ENCODE assay signal across 15 cellular contexts in genomic region chr14:95664546-95664945, GRCh38. TPM values are rescaled to one million over a fixed set of nuclear protein-coding genes. Genes with fewer than 3 reads are reported as not detected.
A peak's percentile ranks its signal among the peaks of the same experiment; 100 is the strongest.
DNase-seq lines count a peak whose midpoint lies in the region; ATAC-seq and TF ChIP-seq lines count a peak whose summit lies in the region.
"Had no signal": no experiment of that assay in that cellular context is flagged by ENCODE, and none has a peak within 500 bp of the region (broad histone marks: within the 10 kb centered on the region; RNA-seq: fewer than 3 reads in every experiment).

No MANE protein-coding gene starts in this region.

- peaks cover 6% of the 10 kb centered on the region for H3K79me2 ChIP-seq in trophoblast cell (ENCODE audit: control insufficient read depth, insufficient read depth, low read length, poor library complexity)

- peak overlapping the region; percentile 24 for H2BK5ac ChIP-seq in trophoblast cell (ENCODE audit: low read depth, low read length, poor library complexity)

- H3K9ac ChIP-seq in trophoblast cell (ENCODE audit: low read length) (no peak overlapping the region), endodermal cell (ENCODE audit: extremely low read depth, low read length, poor library complexity, severe bottlenecking) (no peak overlapping the region)

- WGBS in trophoblast cell (ENCODE audit: extremely low coverage, insufficient coverage, insufficient read length): no CpG with 5 or more reads among the region's 8 CpGs
- WGBS in endodermal cell (ENCODE audit: insufficient coverage in 1 of 2, insufficient read length in 1 of 2), 2 experiments: 94 to 95% methylated on average over 7 to 8 of the region's 8 CpGs

- H3K4me3 ChIP-seq in trophoblast cell (ENCODE audit: low read depth, low read length) (no peak overlapping the region), endodermal cell (ENCODE audit: low read length) (no peak overlapping the region)

- H3K4ac ChIP-seq in trophoblast cell (ENCODE audit: low read depth, low read length): no peak overlapping the region

- H3K4me2 ChIP-seq in trophoblast cell (ENCODE audit: low read length): no peak overlapping the region

- ATAC-seq in HG02852 (IDR thresholded peaks at IDR 0.05; ENCODE audit: unreplicated experiment): peak; percentile 31

- no peak overlapping the region for H4K8ac ChIP-seq in trophoblast cell (ENCODE audit: low read depth, low read length)

- no peaks in the 10 kb centered on the region for H3K9me3 ChIP-seq in trophoblast cell (ENCODE audit: insufficient read depth, low read depth, low read length)
- H3K9me3 ChIP-seq in endodermal cell (ENCODE audit: control insufficient read depth, low read length): no peaks in the 10 kb centered on the region

- peaks cover 26% of the 10 kb centered on the region for H3K79me1 ChIP-seq in trophoblast cell (ENCODE audit: low read length)

- H3K4me3 Mint-ChIP-seq in endodermal cell: no peak overlapping the region

- peak overlapping the region; percentile 82 for H2BK12ac ChIP-seq in trophoblast cell (ENCODE audit: low read length)

- H2BK120ac ChIP-seq in trophoblast cell (ENCODE audit: insufficient read depth, low read length, poor library complexity): peak overlapping the region; percentile 58

- no peak overlapping the region for H3K27ac Mint-ChIP-seq in endodermal cell

- peaks cover 43% of the 10 kb centered on the region for H3K4me1 Mint-ChIP-seq in endodermal cell

- H2AK5ac ChIP-seq in trophoblast cell (ENCODE audit: low read length): peak overlapping the region; percentile 35

- H3K14ac ChIP-seq in trophoblast cell (ENCODE audit: low read length): peak overlapping the region; percentile 45

- no peak overlapping the region for H3K23ac ChIP-seq in trophoblast cell (ENCODE audit: low read length)

- H3K27ac ChIP-seq in trophoblast cell (ENCODE audit: low read depth, low read length) (no peak overlapping the region), endodermal cell (ENCODE audit: low read depth, low read length) (no peak overlapping the region)
- H3K27ac ChIP-seq: 22Rv1, RWPE1 had no signal

- H4K91ac ChIP-seq in trophoblast cell (ENCODE audit: low read depth, low read length): peak overlapping the region; percentile 65

- H4K12ac ChIP-seq in trophoblast cell (ENCODE audit: low read depth, low read length): peak overlapping the region; percentile 16

- peak in 2 of 3 experiments; percentile 46 to 68 for DNase-seq in NCI-H1417 (lab: John Stamatoyannopoulos, UW)
- no peak for DNase-seq in NCI-H1417 treated with DMSO at 0.1 percent for 48 hours (lab: John Stamatoyannopoulos, UW)
- peak; percentile 61 for DNase-seq in NCI-H2107 treated with DMSO at 0.1 percent for 48 hours (lab: John Stamatoyannopoulos, UW; ENCODE audit: unreplicated experiment)
- no peak for DNase-seq in trophoblast cell
- DNase-seq in endodermal cell: no peak
- DNase-seq in NCI-H187 treated with DMSO at 0.1 percent for 48 hours (lab: John Stamatoyannopoulos, UW): no peak
- no peak for DNase-seq in AG20443 (ENCODE audit: low spot score)
- DNase-seq: aorta; stimulated activated CD4-positive, alpha-beta T cell treated with anti-CD3 and anti-CD28 coated beads, Interleukin-15, amount 100 ng/mL, for 24 hours had no signal

- H3K36me3 ChIP-seq in trophoblast cell (ENCODE audit: control insufficient read depth in 1 of 2, insufficient read depth in 2 of 2, low read length in 2 of 2) (no peaks in the 10 kb centered on the region), endodermal cell (ENCODE audit: control insufficient read depth, insufficient read depth, low read length) (no peaks in the 10 kb centered on the region)

- no peak overlapping the region for H2AFZ ChIP-seq in trophoblast cell (ENCODE audit: insufficient read depth, low read length, poor library complexity)

- H3K27me3 ChIP-seq in trophoblast cell (ENCODE audit: insufficient read depth, low read length) (no peaks in the 10 kb centered on the region), endodermal cell (ENCODE audit: control insufficient read depth, insufficient read depth, low read length, poor library complexity, severe bottlenecking) (peaks cover 62% of the 10 kb centered on the region)

- TF ChIP-seq CTCF in endodermal cell (conservative IDR thresholded peaks at IDR 0.05): no peak

- H3K18ac ChIP-seq in trophoblast cell (ENCODE audit: low read length): no peak overlapping the region

- peaks cover 63% of the 10 kb centered on the region for H3K27me3 Mint-ChIP-seq in endodermal cell (ENCODE audit: insufficient read depth)

- H3K9me3 Mint-ChIP-seq in endodermal cell: no peaks in the 10 kb centered on the region

- H3K4me1 ChIP-seq in trophoblast cell (ENCODE audit: control insufficient read depth in 1 of 2, insufficient read depth in 2 of 2, low read length in 2 of 2): peaks cover 29 to 37% of the 10 kb centered on the region in 2 experiments
- peaks cover 5% of the 10 kb centered on the region for H3K4me1 ChIP-seq in endodermal cell (ENCODE audit: control insufficient read depth, insufficient read depth, low read length)

- H3K36me3 Mint-ChIP-seq in endodermal cell (ENCODE audit: low read depth): no peaks in the 10 kb centered on the region

RNA-seq across cellular contexts. Expression of gene TCL1B, which starts 21.7 kb away (rescaled TPM):
- polyA plus RNA-seq in trophoblast cell (2013): 31.6 and 34.0 TPM in 2 replicates
- total RNA-seq in endodermal cell: under 1 TPM; 0.62 to 0.95 TPM
- 0.57 TPM for polyA plus RNA-seq in endodermal cell (2013, experiment 1 of 2)
- polyA plus RNA-seq in endodermal cell (2013, experiment 2 of 2): not detected
- total RNA-seq: aorta, H4, lower leg skin, omental fat pad had no signal
- polyA plus RNA-seq: aorta had no signal

RNA-seq across cellular contexts. Expression of gene TCL1A, which starts 49.4 kb away (rescaled TPM):
- not detected in 2 replicates for polyA plus RNA-seq in trophoblast cell (2013)
- 1 to 10 TPM in 1 of 2 donors, under 1 TPM in 1; 0.53 to 1.8 TPM for total RNA-seq in endodermal cell
- not detected for polyA plus RNA-seq in endodermal cell (2013, experiment 1 of 2)
- not detected for polyA plus RNA-seq in endodermal cell (2013, experiment 2 of 2)
- total RNA-seq: aorta, H4, lower leg skin, omental fat pad had no signal
- polyA plus RNA-seq: aorta had no signal

Comparison
In these comparisons a context has a peak if more than half of its experiments do, and no peak if none do; other contexts are left out.
1. DNase-seq: peak in NCI-H1417 (2 of 3) and NCI-H2107 treated with DMSO at 0.1 percent for 48 hours (single experiment); none in NCI-H1417 treated with DMSO at 0.1 percent for 48 hours (single experiment), trophoblast cell (0 of 2), endodermal cell (single experiment), NCI-H187 treated with DMSO at 0.1 percent for 48 hours (single experiment) and AG20443 (single experiment).